7 cellular contexts compared by ENCODE assay signal in genomic region chr7:87876759-87877234, GRCh38. TPM values are rescaled to one million over a fixed set of nuclear protein-coding genes. Genes with fewer than 3 reads are reported as not detected.
DNase-seq lines count a peak whose midpoint lies in the region; ATAC-seq, FAIRE-seq and TF ChIP-seq lines count a peak whose summit lies in the region.

No MANE protein-coding gene starts in this region.

- under 1% methylated on average over 31 of the region's 31 CpGs for WGBS in HUES64

- H3K4me3 Mint-ChIP-seq in glutamatergic neuron (ENCODE audit: unreplicated experiment) = peak overlapping the region; percentile 96

- DNase-seq in GM12891 (ENCODE audit: insufficient read length, low spot score) (peak; percentile 9), SHP77 (lab: John Stamatoyannopoulos, UW) (peak; percentile 43 to 55), glutamatergic neuron (peak; percentile 77), occipital lobe (lab: John Stamatoyannopoulos, UW) (peak; percentile 51), tibial artery (peak; percentile 57 to 71)
- peak; percentile 48 to 62 for DNase-seq in activated naive CD4-positive, alpha-beta T cell treated with anti-CD3 and anti-CD28 coated beads, Interleukin-2, amount 50 U/mL, for 72 hours (ENCODE audit: low spot score in 2 of 2)

- H3K27ac ChIP-seq in HUES64 (ENCODE audit: low read depth, low read length) (peak overlapping the region; percentile 97), tibial artery (peak overlapping the region; percentile 91 to 94)

- H3K4me3 ChIP-seq in HUES64 (ENCODE audit: low read length) (peak overlapping the region; percentile 95), tibial artery (peak overlapping the region; percentile 90 to 93)

- no peaks in the 10 kb centered on the region for H3K27me3 ChIP-seq in HUES64 (ENCODE audit: insufficient read depth, low read length)
- no peaks in the 10 kb centered on the region for H3K27me3 ChIP-seq in tibial artery

- peaks cover 6% of the 10 kb centered on the region for H3K4me1 Mint-ChIP-seq in glutamatergic neuron (ENCODE audit: low read depth, unreplicated experiment)

- peaks cover 2% of the 10 kb centered on the region for H3K27me3 Mint-ChIP-seq in glutamatergic neuron (ENCODE audit: unreplicated experiment)

- peak overlapping the region; percentile 98 for H3K9ac ChIP-seq in HUES64 (ENCODE audit: low read depth, low read length)

- H3K9me3 ChIP-seq in HUES64 (ENCODE audit: insufficient read depth, low read depth, low read length) (peaks cover 4% of the 10 kb centered on the region; the same call in 1 of the 2 replicates), tibial artery (no peaks in the 10 kb centered on the region)

- peaks cover 3 to 12% of the 10 kb centered on the region in 2 donors for H3K9me3 Mint-ChIP-seq in activated naive CD4-positive, alpha-beta T cell treated with anti-CD3 and anti-CD28 coated beads, Interleukin-2, amount 50 U/mL, for 72 hours
- peaks cover 5% of the 10 kb centered on the region for H3K9me3 Mint-ChIP-seq in glutamatergic neuron (ENCODE audit: unreplicated experiment)

- peaks cover 39% of the 10 kb centered on the region for H3K36me3 ChIP-seq in HUES64 (ENCODE audit: insufficient read depth, low read length)
- H3K36me3 ChIP-seq in tibial artery = no peaks in the 10 kb centered on the region

- ATAC-seq in activated naive CD4-positive, alpha-beta T cell treated with anti-CD3 and anti-CD28 coated beads, Interleukin-2, amount 50 U/mL, for 72 hours = peak; percentile 9 to 28

- TF ChIP-seq CTCF in glutamatergic neuron (IDR thresholded peaks at IDR 0.05; ENCODE audit: partially characterized antibody, unreplicated experiment) (no peak), tibial artery (IDR thresholded peaks at IDR 0.05) (no peak)

- H3K27ac Mint-ChIP-seq in activated naive CD4-positive, alpha-beta T cell treated with anti-CD3 and anti-CD28 coated beads, Interleukin-2, amount 50 U/mL, for 72 hours = peak overlapping the region; percentile 96 to 99
- H3K27ac Mint-ChIP-seq in glutamatergic neuron (ENCODE audit: unreplicated experiment) = peak overlapping the region; percentile 93

- H3K4me1 ChIP-seq in HUES64 (ENCODE audit: insufficient read depth, low read length) (peaks cover 21% of the 10 kb centered on the region), tibial artery (peaks cover 0 to 24% (median 9%) of the 10 kb centered on the region in 4 donors)

- no peak for FAIRE-seq in GM12891 (lab: Jason Lieb, UNC)

- intact Hi-C loops in tibial artery (cut with DNase I; ENCODE audit: low total_unique reads) = no loop called here

- TF ChIP-seq POLR2A in GM12891 (IDR thresholded peaks at IDR 0.05; ENCODE audit: low read depth, low read length) = no peak

- H3K36me3 Mint-ChIP-seq in activated naive CD4-positive, alpha-beta T cell treated with anti-CD3 and anti-CD28 coated beads, Interleukin-2, amount 50 U/mL, for 72 hours = peaks cover 28 to 63% of the 10 kb centered on the region in 2 donors
- peaks cover 4% of the 10 kb centered on the region for H3K36me3 Mint-ChIP-seq in glutamatergic neuron (ENCODE audit: unreplicated experiment)

TF ChIP-seq in GM12891, 5 proteins besides CTCF, POLR2A, EP300 and RAD21:
- no peak for TF ChIP-seq POU2F2 (IDR thresholded peaks at IDR 0.05; ENCODE audit: low read depth, low read length)
- 0 out of 2 replicates have a peak, but pooled peaks have one; percentile 5 for TF ChIP-seq TAF1 (IDR thresholded peaks at IDR 0.05; ENCODE audit: low read depth, low read length)
- TF ChIP-seq SPI1 (IDR thresholded peaks at IDR 0.05; ENCODE audit: low read depth, low read length) = no peak
- no peak for TF ChIP-seq POLR2AphosphoS5 (IDR thresholded peaks at IDR 0.05; ENCODE audit: low read depth, low read length)
- no peak for TF ChIP-seq PAX5 (IDR thresholded peaks at IDR 0.05; ENCODE audit: insufficient read depth, low read length, severe bottlenecking)
TF ChIP-seq in GM12891: peak in this region for 1.

RNA-seq across cellular contexts. Expression of gene DBF4, which starts 0.5 kb away (rescaled TPM):
- polyA plus RNA-seq in GM12891 (2012; ENCODE audit: low read depth, missing spikeins) = 24.7 TPM
- 67.4 TPM for polyA plus RNA-seq in HUES64 (2013, experiment 1 of 2)
- polyA plus RNA-seq in HUES64 (2013, experiment 2 of 2) = 77.4 TPM
- total RNA-seq in activated naive CD4-positive, alpha-beta T cell treated with anti-CD3 and anti-CD28 coated beads, Interleukin-2, amount 50 U/mL, for 72 hours = 10 to 100 TPM; 67.5 to 71.4 TPM
- total RNA-seq in glutamatergic neuron (ENCODE audit: unreplicated experiment) = 23.7 TPM
- 14.5 TPM for total RNA-seq in occipital lobe

RNA-seq across cellular contexts. Expression of gene SLC25A40, which starts 0.6 kb away (rescaled TPM):
- 14.3 TPM for polyA plus RNA-seq in GM12891 (2012; ENCODE audit: low read depth, missing spikeins)
- polyA plus RNA-seq in HUES64 (2013, experiment 1 of 2) = 12.0 TPM
- 16.6 TPM for polyA plus RNA-seq in HUES64 (2013, experiment 2 of 2)
- total RNA-seq in activated naive CD4-positive, alpha-beta T cell treated with anti-CD3 and anti-CD28 coated beads, Interleukin-2, amount 50 U/mL, for 72 hours = 10 to 100 TPM; 41.5 to 51.1 TPM
- 13.5 TPM for total RNA-seq in glutamatergic neuron (ENCODE audit: unreplicated experiment)
- total RNA-seq in occipital lobe = 23.9 TPM

RNA-seq across cellular contexts. Expression of gene ADAM22, which starts 57.3 kb away (rescaled TPM):
- polyA plus RNA-seq in GM12891 (2012; ENCODE audit: low read depth, missing spikeins) = 4.0 TPM
- polyA plus RNA-seq in HUES64 (2013, experiment 1 of 2) = 4.7 TPM
- polyA plus RNA-seq in HUES64 (2013, experiment 2 of 2) = 6.3 TPM
- total RNA-seq in activated naive CD4-positive, alpha-beta T cell treated with anti-CD3 and anti-CD28 coated beads, Interleukin-2, amount 50 U/mL, for 72 hours = 1 to 10 TPM in 1 of 2 donors, under 1 TPM in 1; 0.27 to 1.3 TPM
- total RNA-seq in glutamatergic neuron (ENCODE audit: unreplicated experiment) = 91.9 TPM
- 90.6 TPM for total RNA-seq in occipital lobe

Comparison
In these comparisons a context has a peak if more than half of its experiments do, and no peak if none do; other contexts are left out.
1. Peak in every context shown above with its lines: DNase-seq, ATAC-seq, H3K4me3 ChIP-seq and H3K27ac ChIP-seq.
2. DNase-seq: peak in every context shown above with its lines; median percentile 77 in glutamatergic neuron; 64 in tibial artery; 55 in activated naive CD4-positive, alpha-beta T cell treated with anti-CD3 and anti-CD28 coated beads, Interleukin-2, amount 50 U/mL, for 72 hours; 51 in occipital lobe; 49 in SHP77; 9 in GM12891.
3. RNA of gene ADAM22, which starts 57.3 kb away (total RNA-seq): 91.9 TPM in glutamatergic neuron (single experiment) and 90.6 TPM in occipital lobe (single experiment); 0.27 to 1.3 TPM in activated naive CD4-positive, alpha-beta T cell treated with anti-CD3 and anti-CD28 coated beads, Interleukin-2, amount 50 U/mL, for 72 hours; every median in the first group is over 10 times any median in the second.